In the genomic region with DNA sequence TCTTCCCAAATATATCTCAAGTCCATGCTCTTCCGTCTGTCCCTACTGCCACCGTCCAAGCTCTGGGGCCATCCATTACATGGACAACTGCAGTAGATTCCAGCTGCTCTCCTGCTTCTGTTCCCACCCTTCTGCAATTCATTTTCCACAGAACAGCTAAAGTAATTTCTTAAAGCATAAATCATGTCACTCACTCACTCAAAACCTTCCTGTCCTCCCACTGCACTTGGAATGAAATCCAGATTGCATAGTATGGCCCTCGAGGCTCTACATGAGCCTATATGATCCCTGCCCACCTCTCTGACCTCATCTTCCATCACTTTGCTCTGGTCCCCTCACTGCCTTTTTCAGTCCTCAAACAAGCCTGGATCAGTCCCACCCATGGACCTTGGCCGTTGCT, we compare ENCODE assay signal across 17 cellular contexts.
"Had no signal": no experiment of that assay in that cellular context is flagged by ENCODE, and none has a peak within 500 bp of the region (broad histone marks: within the 10 kb centered on the region; RNA-seq: fewer than 3 reads in every experiment).

No MANE protein-coding gene starts in this region.

- H3K36me3 Mint-ChIP-seq: activated CD8-positive, alpha-beta memory T cell treated with anti-CD3 and anti-CD28 coated beads, Interleukin-2, amount 10 ng/mL, durations not matched to agents 7 days and 5 days; activated naive CD4-positive, alpha-beta T cell treated with anti-CD3 and anti-CD28 coated beads, Interleukin-2, amount 50 U/mL, for 72 hours had no signal

- H3K4me1 Mint-ChIP-seq: activated CD8-positive, alpha-beta memory T cell treated with anti-CD3 and anti-CD28 coated beads, Interleukin-2, amount 10 ng/mL, durations not matched to agents 7 days and 5 days had no signal

- H3K27ac Mint-ChIP-seq: activated CD4-positive, alpha-beta memory T cell treated with anti-CD3 and anti-CD28 coated beads for 36 hours; activated CD4-positive, alpha-beta T cell treated with anti-CD3 and anti-CD28 coated beads for 36 hours; activated CD8-positive, alpha-beta memory T cell treated with anti-CD3 and anti-CD28 coated beads, Interleukin-2, amount 10 ng/mL, durations not matched to agents 7 days and 5 days; activated naive CD4-positive, alpha-beta T cell treated with anti-CD3 and anti-CD28 coated beads, Interleukin-2, amount 50 U/mL, for 72 hours; naive thymus-derived CD8-positive, alpha-beta T cell; progenitor cell of endocrine pancreas had no signal

- H3K9me3 Mint-ChIP-seq: activated CD4-positive, alpha-beta memory T cell treated with anti-CD3 and anti-CD28 coated beads for 36 hours; activated naive CD4-positive, alpha-beta T cell treated with anti-CD3 and anti-CD28 coated beads, Interleukin-2, amount 50 U/mL, for 72 hours had no signal

- H3K9me3 ChIP-seq: body of pancreas, gastrocnemius medialis, left lung, right atrium auricular region had no signal

- H3K27me3 Mint-ChIP-seq: activated CD4-positive, alpha-beta memory T cell treated with anti-CD3 and anti-CD28 coated beads for 36 hours; activated CD4-positive, alpha-beta T cell treated with anti-CD3 and anti-CD28 coated beads for 36 hours; activated CD8-positive, alpha-beta memory T cell treated with anti-CD3 and anti-CD28 coated beads, Interleukin-2, amount 10 ng/mL, durations not matched to agents 7 days and 5 days; progenitor cell of endocrine pancreas had no signal

- DNase-seq: activated CD4-positive, alpha-beta memory T cell treated with anti-CD3 and anti-CD28 coated beads for 36 hours; activated CD4-positive, alpha-beta T cell treated with anti-CD3 and anti-CD28 coated beads for 36 hours; activated CD8-positive, alpha-beta memory T cell treated with anti-CD3 and anti-CD28 coated beads, Interleukin-2, amount 10 ng/mL, durations not matched to agents 7 days and 5 days; activated T-cell treated with anti-CD3 and anti-CD28 coated beads, Interleukin-2, amount 50 U/mL, for 1 hour; body of pancreas; central memory CD4-positive, alpha-beta T cell; cortex of kidney; effector CD8-positive, alpha-beta T cell; gastrocnemius medialis; left lung; naive thymus-derived CD8-positive, alpha-beta T cell; stimulated activated CD4-positive, alpha-beta T cell treated with anti-CD3 and anti-CD28 coated beads, Interleukin-4, amount 100 ng/mL, for 24 hours; stimulated activated naive CD4-positive, alpha-beta T cell had no signal

- H3K27me3 ChIP-seq: body of pancreas, gastrocnemius medialis, left lung, right atrium auricular region had no signal

- H3K27ac ChIP-seq: body of pancreas, gastrocnemius medialis, left lung had no signal

- H3K36me3 ChIP-seq: gastrocnemius medialis, left lung, right atrium auricular region had no signal

- H3K4me3 ChIP-seq: body of pancreas, gastrocnemius medialis, left lung, right atrium auricular region, skin epidermis had no signal

- ATAC-seq: activated CD4-positive, alpha-beta T cell treated with anti-CD3 and anti-CD28 coated beads for 36 hours; activated CD8-positive, alpha-beta memory T cell treated with anti-CD3 and anti-CD28 coated beads, Interleukin-2, amount 10 ng/mL, durations not matched to agents 7 days and 5 days; activated naive CD4-positive, alpha-beta T cell treated with anti-CD3 and anti-CD28 coated beads, Interleukin-2, amount 50 U/mL, for 72 hours; body of pancreas; gastrocnemius medialis; left lung; naive thymus-derived CD8-positive, alpha-beta T cell had no signal

- H3K4me3 Mint-ChIP-seq: activated CD4-positive, alpha-beta memory T cell treated with anti-CD3 and anti-CD28 coated beads for 36 hours; activated CD4-positive, alpha-beta T cell treated with anti-CD3 and anti-CD28 coated beads for 36 hours; activated CD8-positive, alpha-beta memory T cell treated with anti-CD3 and anti-CD28 coated beads, Interleukin-2, amount 10 ng/mL, durations not matched to agents 7 days and 5 days; naive thymus-derived CD8-positive, alpha-beta T cell had no signal
